Comparison of ENCODE assay signal across 7 cellular contexts in genomic region chr1:20376880-20377494, GRCh38.
A peak's percentile ranks its signal among the peaks of the same experiment; 100 is the strongest.
DNase-seq lines count a peak whose midpoint lies in the region; ATAC-seq and TF ChIP-seq lines count a peak whose summit lies in the region.

No MANE protein-coding gene starts in this region.

- H3K4me1 Mint-ChIP-seq in mesothelial cell of epicardium, result no peaks in the 10 kb centered on the region
- H3K4me1 Mint-ChIP-seq in stimulated activated memory B cell treated with anti-CD40 and anti-IgM and Interleukin-4, amounts not matched to agents 10 μg/mL and 1 μg/mL and 100 μg/mL, for 72 hours, result peaks cover 48% of the 10 kb centered on the region

- ATAC-seq in stimulated activated memory B cell treated with anti-CD40 and anti-IgM and Interleukin-4, amounts not matched to agents 10 μg/mL and 1 μg/mL and 100 μg/mL, for 72 hours, result peak; percentile 53
- no peak for ATAC-seq in GM19395 (IDR thresholded peaks at IDR 0.05; ENCODE audit: unreplicated experiment)

- no peaks in the 10 kb centered on the region for H3K9me3 Mint-ChIP-seq in mesothelial cell of epicardium
- peaks cover 3% of the 10 kb centered on the region for H3K9me3 Mint-ChIP-seq in stimulated activated memory B cell treated with anti-CD40 and anti-IgM and Interleukin-4, amounts not matched to agents 10 μg/mL and 1 μg/mL and 100 μg/mL, for 72 hours

- no peak overlapping the region for H3K27ac Mint-ChIP-seq in mesothelial cell of epicardium
- H3K27ac Mint-ChIP-seq in stimulated activated memory B cell treated with anti-CD40 and anti-IgM and Interleukin-4, amounts not matched to agents 10 μg/mL and 1 μg/mL and 100 μg/mL, for 72 hours, result no peak overlapping the region

- DNase-seq in NCI-H1694 treated with DMSO at 0.1 percent for 48 hours (lab: John Stamatoyannopoulos, UW) (peak; percentile 57), mesothelial cell of epicardium (ENCODE audit: low spot score in 2 of 2, unreplicated experiment in 2 of 2) (peak in 1 of 2 experiments; percentile 63)
- peak; percentile 47 to 57 for DNase-seq in activated CD4-positive, alpha-beta T cell treated with anti-CD3 and anti-CD28 coated beads, Interleukin-2, amount 50 U/mL, for 4 hours
- DNase-seq in effector CD4-positive, alpha-beta T cell, result peak; percentile 41

- no peaks in the 10 kb centered on the region for H3K36me3 Mint-ChIP-seq in mesothelial cell of epicardium
- no peaks in the 10 kb centered on the region for H3K36me3 Mint-ChIP-seq in stimulated activated memory B cell treated with anti-CD40 and anti-IgM and Interleukin-4, amounts not matched to agents 10 μg/mL and 1 μg/mL and 100 μg/mL, for 72 hours

- no peak overlapping the region for H3K4me3 Mint-ChIP-seq in mesothelial cell of epicardium
- no peak overlapping the region for H3K4me3 Mint-ChIP-seq in stimulated activated memory B cell treated with anti-CD40 and anti-IgM and Interleukin-4, amounts not matched to agents 10 μg/mL and 1 μg/mL and 100 μg/mL, for 72 hours

- peaks cover 87% of the 10 kb centered on the region for H3K27me3 Mint-ChIP-seq in mesothelial cell of epicardium (ENCODE audit: low read depth)
- H3K27me3 Mint-ChIP-seq in stimulated activated memory B cell treated with anti-CD40 and anti-IgM and Interleukin-4, amounts not matched to agents 10 μg/mL and 1 μg/mL and 100 μg/mL, for 72 hours, result peaks cover 12% of the 10 kb centered on the region

- TF ChIP-seq CTCF in GM12874 (IDR thresholded peaks at IDR 0.05; ENCODE audit: insufficient read depth, low read depth, low read length), result peak; percentile 89
- peak; percentile 72 for TF ChIP-seq CTCF in mesothelial cell of epicardium (IDR thresholded peaks at IDR 0.05; ENCODE audit: unreplicated experiment)
